ENCODE assay signal across 16 cellular contexts in the genomic region with DNA sequence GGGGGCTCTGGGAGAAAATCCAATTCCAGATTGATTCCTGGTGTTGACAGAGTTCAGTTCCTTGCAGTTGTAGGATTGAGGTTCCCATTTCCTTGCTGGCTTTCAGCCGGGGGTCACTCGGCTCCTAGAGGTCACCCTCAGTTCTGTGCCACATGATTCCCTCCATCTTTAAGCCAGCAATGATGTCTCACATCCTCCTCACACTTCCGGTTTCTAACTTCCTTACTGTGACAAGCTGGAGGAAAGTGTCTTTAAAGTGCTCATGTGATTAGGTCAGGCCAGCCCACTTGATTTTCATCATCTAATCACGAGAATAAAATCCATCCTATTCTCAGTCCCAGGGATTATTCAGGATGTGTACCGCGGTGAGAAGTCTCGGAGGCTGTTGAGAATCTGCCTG. TPM values are rescaled to one million over a fixed set of nuclear protein-coding genes. Genes with fewer than 3 reads are reported as not detected.
A peak's percentile ranks its signal among the peaks of the same experiment; 100 is the strongest.
DNase-seq lines count a peak whose midpoint lies in the region; ATAC-seq, FAIRE-seq and TF ChIP-seq lines count a peak whose summit lies in the region.
"Had no signal": no experiment of that assay in that cellular context is flagged by ENCODE, and none has a peak within 500 bp of the region (broad histone marks: within the 10 kb centered on the region; RNA-seq: fewer than 3 reads in every experiment).

No MANE protein-coding gene starts in this region.

- CTCF ChIA-PET in A673 (lab: Charles Lee): no interaction called here

- no TSS peak for BruUV-seq in A673 (replicated peaks; lab: Mats Ljungman, UMichigan)

- POLR2A ChIA-PET in A673 (lab: Charles Lee; ENCODE audit: low non-redundant PET): no interaction called here

- TF ChIP-seq CTCF in A673 (conservative IDR thresholded peaks at IDR 0.05; ENCODE audit: low read depth, low read length): no peak
- no peak for TF ChIP-seq CTCF in OCI-LY3 (IDR thresholded peaks at IDR 0.05; ENCODE audit: low read depth, low read length)
- no peak for TF ChIP-seq CTCF in D721Med (IDR thresholded peaks at IDR 0.05; ENCODE audit: insufficient read depth, missing control alignments)

- intact Hi-C loops in A673 (cut with micrococcal nuclease; ENCODE audit: unreplicated experiment): loop anchor here (5.0 to 10.0 kb wide), 6 partner anchors 350 to 1182 kb away; a partner anchor contains a TSS

- DNase-seq in A673 (ENCODE audit: low spot score): peak; percentile 26
- DNase-seq in NCI-H1694 treated with DMSO at 0.1 percent for 48 hours (lab: John Stamatoyannopoulos, UW): no peak
- no peak for DNase-seq in D721Med (ENCODE audit: insufficient read length, low spot score)
- no peak for DNase-seq in HT-29 (ENCODE audit: low spot score)
- DNase-seq: effector memory CD8-positive, alpha-beta T cell; glutamatergic neuron; NCI-H146; PC-3 had no signal

- H4K20me1 ChIP-seq in OCI-LY3 (ENCODE audit: insufficient read depth, low read length): no peaks in the 10 kb centered on the region

- H3K27ac ChIP-seq in A673 (ENCODE audit: low read depth, low read length, poor library complexity, severe bottlenecking) (no peak overlapping the region), OCI-LY3 (ENCODE audit: low read length) (no peak overlapping the region)
- H3K27ac ChIP-seq: tibial nerve had no signal

- H3K27me3 ChIP-seq in A673 (replicated peaks; ENCODE audit: insufficient read depth, low read depth, low read length, poor library complexity) (no peaks in the 10 kb centered on the region), OCI-LY3 (ENCODE audit: low read depth, low read length) (no peaks in the 10 kb centered on the region)
- H3K27me3 ChIP-seq: tibial nerve had no signal

- peak overlapping the region; percentile 92 for H2AFZ ChIP-seq in OCI-LY3 (ENCODE audit: low read depth, low read length)

- no peaks in the 10 kb centered on the region for H3K36me3 ChIP-seq in A673 (ENCODE audit: insufficient read depth, low read length, poor library complexity, severe bottlenecking)
- H3K36me3 ChIP-seq in OCI-LY3 (replicated peaks; ENCODE audit: low read depth, low read length): peaks cover 12% of the 10 kb centered on the region
- H3K36me3 ChIP-seq: HAP-1, tibial nerve had no signal

- no peaks in the 10 kb centered on the region for H3K9me3 ChIP-seq in A673 (ENCODE audit: low read depth, low read length, poor library complexity, severe bottlenecking)
- H3K9me3 ChIP-seq in OCI-LY3 (ENCODE audit: insufficient read depth, low read length): peaks cover 6% of the 10 kb centered on the region; the same call in 1 of the 2 replicates
- H3K9me3 ChIP-seq: HAP-1, tibial nerve had no signal

- H3K4me2 ChIP-seq in OCI-LY3 (ENCODE audit: low read length): peak overlapping the region; percentile 18
- H3K4me2 ChIP-seq: smooth muscle cell had no signal

- H3K4me3 ChIP-seq in A673 (ENCODE audit: low read depth, low read length, poor library complexity, severe bottlenecking) (no peak overlapping the region), OCI-LY3 (ENCODE audit: low read length) (no peak overlapping the region; the same call in 1 of the 2 replicates)
- H3K4me3 ChIP-seq: HAP-1, smooth muscle cell, tibial nerve had no signal

- no peak overlapping the region for H3K9ac ChIP-seq in OCI-LY3 (ENCODE audit: low read length)

- ATAC-seq in GM18909 (IDR thresholded peaks at IDR 0.05; ENCODE audit: poor library complexity, unreplicated experiment): peak; percentile 73
- peak; percentile 55 for ATAC-seq in HG03159 (IDR thresholded peaks at IDR 0.05; ENCODE audit: unreplicated experiment)
- no peak for ATAC-seq in HG02623 (IDR thresholded peaks at IDR 0.05; ENCODE audit: unreplicated experiment)
- ATAC-seq: effector memory CD8-positive, alpha-beta T cell; PC-3 had no signal

- H3K79me2 ChIP-seq in OCI-LY3 (ENCODE audit: low read length): no peaks in the 10 kb centered on the region

- no peak for FAIRE-seq in D721Med (lab: Jason Lieb, UNC)

- peaks cover 25% of the 10 kb centered on the region for H3K4me1 ChIP-seq in A673 (ENCODE audit: insufficient read depth, low read length, poor library complexity, severe bottlenecking)
- peaks cover 23% of the 10 kb centered on the region for H3K4me1 ChIP-seq in OCI-LY3 (ENCODE audit: low read length)
- H3K4me1 ChIP-seq: tibial nerve had no signal

RNA-seq across cellular contexts. Expression of a gene that starts 19.5 kb away (rescaled TPM):
- not detected in 2 replicates for total RNA-seq in A673 (2021)
- total RNA-seq in HT-29 (2014; rRNA removed; shearing (Covaris generic)): 0.05 and 0.25 TPM in 2 replicates
- total RNA-seq: neural crest cell, PC-3, smooth muscle cell, tibial nerve had no signal
